8 cellular contexts compared by ENCODE assay signal in the genomic region with DNA sequence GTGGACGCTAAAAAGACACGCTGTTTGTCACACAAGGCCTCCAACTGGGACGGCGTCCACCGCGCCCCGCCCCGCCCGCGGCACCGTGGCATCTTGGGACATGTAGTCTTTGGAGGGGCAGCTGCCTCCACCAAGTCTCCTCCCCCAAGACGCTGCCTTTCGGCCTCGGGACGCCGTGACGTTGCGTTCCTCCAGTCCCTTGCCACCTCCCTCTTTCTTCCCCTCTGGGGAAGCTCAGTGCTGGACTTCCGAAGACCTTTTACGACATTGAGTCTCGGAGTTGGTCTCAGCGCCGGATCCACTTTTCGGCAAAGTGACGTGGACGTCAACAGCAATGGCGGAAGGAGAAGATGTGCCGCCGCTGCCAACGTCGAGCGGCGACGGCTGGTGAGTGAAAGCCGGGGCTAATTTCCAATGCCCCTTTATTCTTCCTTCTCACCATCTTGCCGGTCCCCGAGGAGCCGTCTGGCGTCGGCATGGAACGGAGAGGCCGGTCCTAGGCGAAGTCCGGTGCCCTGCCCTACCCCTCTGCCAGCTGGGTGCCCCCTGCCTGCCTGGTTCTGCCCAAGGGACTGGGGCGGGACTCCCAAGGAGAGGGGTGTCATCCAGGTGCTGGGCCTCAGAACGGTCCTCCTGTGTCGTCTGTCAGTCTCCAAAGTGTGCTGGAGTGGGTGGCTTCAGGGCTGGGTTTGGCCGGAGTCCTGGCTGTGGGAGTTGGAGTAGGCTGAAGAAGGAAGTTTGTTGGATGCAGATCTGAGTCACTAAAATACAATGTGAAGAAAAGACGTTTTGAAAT. TPM values are rescaled to one million over a fixed set of nuclear protein-coding genes. Genes with fewer than 3 reads are reported as not detected.
DNase-seq lines count a peak whose midpoint lies in the region; TF ChIP-seq lines count a peak whose summit lies in the region.

Gene TBC1D23, plus strand, starts transcription at position 308 of the 796 bp plus-strand sequence. Its CDS starts 27 bp downstream, at position 335.

- H3K36me3 ChIP-seq in neuron (ENCODE audit: insufficient read depth, low read length) (no peaks in the 10 kb centered on the region), subcutaneous abdominal adipose tissue (ENCODE audit: control insufficient read depth in 5 of 5, insufficient read depth in 5 of 5, low read length in 5 of 5) (no peaks in the 10 kb centered on the region)

- H3K27ac ChIP-seq in subcutaneous abdominal adipose tissue (ENCODE audit: low read depth, low read length), result peak within 1 kb of the TSS; percentile 95

- peaks cover 22% of the 10 kb centered on the region for H3K36me3 Mint-ChIP-seq in HFFc6 (ENCODE audit: low read depth)
- H3K36me3 Mint-ChIP-seq in activated naive CD4-positive, alpha-beta T cell treated with anti-CD3 and anti-CD28 coated beads for 36 hours (ENCODE audit: low read depth), result no peaks in the 10 kb centered on the region

- TF ChIP-seq CTCF in HFFc6 (IDR thresholded peaks at IDR 0.05), result peak; percentile 19; the same call in 1 of the 2 replicates

- no peaks in the 10 kb centered on the region; the same call in 1 of the 2 replicates for H3K27me3 Mint-ChIP-seq in HFFc6 (ENCODE audit: insufficient read depth)
- H3K27me3 Mint-ChIP-seq in activated naive CD4-positive, alpha-beta T cell treated with anti-CD3 and anti-CD28 coated beads for 36 hours (ENCODE audit: low read depth), result no peaks in the 10 kb centered on the region

- CTCF ChIA-PET in activated naive CD4-positive, alpha-beta T cell treated with anti-CD3 and anti-CD28 coated beads for 36 hours (lab: Charles Lee), result interaction anchor here (0.6 to 1.5 kb wide), 3 partner anchors 8 to 276 kb away, joined by 3 to 5 read pairs (median 3); no protein-coding TSS in a partner anchor

- peak within 1 kb of the TSS; percentile 93 for H3K4me3 Mint-ChIP-seq in HFFc6
- peak within 1 kb of the TSS; percentile 86 for H3K4me3 Mint-ChIP-seq in activated naive CD4-positive, alpha-beta T cell treated with anti-CD3 and anti-CD28 coated beads for 36 hours

- no peaks in the 10 kb centered on the region for H3K9me3 ChIP-seq in neuron (ENCODE audit: low read length)
- H3K9me3 ChIP-seq in subcutaneous abdominal adipose tissue (ENCODE audit: control insufficient read depth in 5 of 5, low read length in 5 of 5), result no peaks in the 10 kb centered on the region

- peaks cover 80% of the 10 kb centered on the region for H3K4me1 Mint-ChIP-seq in HFFc6 (ENCODE audit: low read depth)
- H3K4me1 Mint-ChIP-seq in activated naive CD4-positive, alpha-beta T cell treated with anti-CD3 and anti-CD28 coated beads for 36 hours (ENCODE audit: low read depth), result peaks cover 59% of the 10 kb centered on the region

- peak; percentile 99 for DNase-seq in GM04503 (ENCODE audit: low read depth)
- DNase-seq in HFFc6, result peak; percentile 100
- peak; percentile 99 for DNase-seq in NAMALWA (ENCODE audit: low spot score)
- DNase-seq in SK-N-DZ (ENCODE audit: low spot score), result peak; percentile 99
- peak; percentile 98 for DNase-seq in activated naive CD4-positive, alpha-beta T cell treated with anti-CD3 and anti-CD28 coated beads for 36 hours
- DNase-seq in foreskin melanocyte, result peak; percentile 100

- intact Hi-C loops in activated naive CD4-positive, alpha-beta T cell treated with anti-CD3 and anti-CD28 coated beads for 36 hours (cut with micrococcal nuclease), result loop anchor here (1.0 to 10.0 kb wide), 9 partner anchors 51 to 1736 kb away; partner anchors contain the start of genes CLDND1, CMSS1, LNP1 and NIT2

- peaks cover 16% of the 10 kb centered on the region for H3K4me1 ChIP-seq in neuron (ENCODE audit: insufficient read depth, low read length)
- peaks cover 2 to 67% (median 56%) of the 10 kb centered on the region in 5 donors for H3K4me1 ChIP-seq in subcutaneous abdominal adipose tissue (ENCODE audit: control insufficient read depth in 5 of 5, insufficient read depth in 5 of 5, low read length in 5 of 5)

- peak within 1 kb of the TSS; percentile 94 for H3K27ac Mint-ChIP-seq in HFFc6
- peak within 1 kb of the TSS; percentile 89 for H3K27ac Mint-ChIP-seq in activated naive CD4-positive, alpha-beta T cell treated with anti-CD3 and anti-CD28 coated beads for 36 hours

- no peaks in the 10 kb centered on the region for H3K9me3 Mint-ChIP-seq in HFFc6
- no peaks in the 10 kb centered on the region for H3K9me3 Mint-ChIP-seq in activated naive CD4-positive, alpha-beta T cell treated with anti-CD3 and anti-CD28 coated beads for 36 hours

- no peaks in the 10 kb centered on the region for H3K27me3 ChIP-seq in neuron (ENCODE audit: insufficient read depth, low read length)
- no peaks in the 10 kb centered on the region for H3K27me3 ChIP-seq in subcutaneous abdominal adipose tissue (ENCODE audit: control insufficient read depth in 5 of 5, insufficient read depth in 4 of 5, low read length in 5 of 5)

- peak within 1 kb of the TSS; percentile 87 to 100 (median 99) for H3K9ac ChIP-seq in subcutaneous abdominal adipose tissue (ENCODE audit: low read length in 5 of 5)

- H3K4me3 ChIP-seq in neuron (ENCODE audit: low read length), result peak within 1 kb of the TSS; percentile 89
- H3K4me3 ChIP-seq in subcutaneous abdominal adipose tissue (ENCODE audit: low read depth in 1 of 5, low read length in 5 of 5), result peak within 1 kb of the TSS; percentile 94 to 100 (median 95)

- H2AFZ ChIP-seq in neuron (ENCODE audit: low read depth, low read length), result peak within 1 kb of the TSS; percentile 94

RNA-seq across cellular contexts. Expression of gene TBC1D23, which starts in this region (rescaled TPM):
- total RNA-seq in HFFc6 (2021; fragmentation: NEBNext Ultra II Directional; extraction: Animal tissue kit (Norgen Biotek cat#: 25700)), result 10 to 100 TPM; 62.1 to 76.5 (median 72.9) TPM
- 44.6 and 47.9 TPM in 2 replicates for polyA plus RNA-seq in SK-N-DZ (2014; cell fraction: cytosol; rRNA removed)
- 29.3 and 29.8 TPM in 2 replicates for polyA plus RNA-seq in SK-N-DZ (2014; cell fraction: nucleus; rRNA removed)
- 10 to 100 TPM; 14.1 to 15.8 TPM for total RNA-seq in activated naive CD4-positive, alpha-beta T cell treated with anti-CD3 and anti-CD28 coated beads for 36 hours

Comparison
In these comparisons a context has a peak if more than half of its experiments do, and no peak if none do; other contexts are left out.
1. Peak in every context shown above with its lines: DNase-seq, H3K4me3 ChIP-seq and H3K27ac ChIP-seq.